ENCODE assay signal across 10 cellular contexts in genomic region chr7:129781856-129782256, GRCh38.
A peak's percentile ranks its signal among the peaks of the same experiment; 100 is the strongest.
DNase-seq lines count a peak whose midpoint lies in the region; ATAC-seq and TF ChIP-seq lines count a peak whose summit lies in the region.
"Had no signal": no experiment of that assay in that cellular context is flagged by ENCODE, and none has a peak within 500 bp of the region (broad histone marks: within the 10 kb centered on the region; RNA-seq: fewer than 3 reads in every experiment).

No MANE protein-coding gene starts in this region.

- H3K27me3 Mint-ChIP-seq in activated naive CD4-positive, alpha-beta T cell treated with anti-CD3 and anti-CD28 coated beads, Interleukin-2, amount 10 ng/mL, durations not matched to agents 7 days and 5 days, result peaks cover 99% of the 10 kb centered on the region

- H3K9me3 ChIP-seq in iPS-15b (ENCODE audit: control insufficient read depth, insufficient read depth, low read length) (no peaks in the 10 kb centered on the region), thoracic aorta (no peaks in the 10 kb centered on the region), aorta (ENCODE audit: control insufficient read depth, low read length) (no peaks in the 10 kb centered on the region)

- H3K36me3 ChIP-seq in iPS-15b (ENCODE audit: control insufficient read depth, insufficient read depth, low read length) (no peaks in the 10 kb centered on the region), thoracic aorta (no peaks in the 10 kb centered on the region), aorta (ENCODE audit: control insufficient read depth in 1 of 2, insufficient read depth in 2 of 2, low read length in 1 of 2) (no peaks in the 10 kb centered on the region)

- peak; percentile 36 for DNase-seq in activated naive CD4-positive, alpha-beta T cell treated with anti-CD3 and anti-CD28 coated beads, Interleukin-2, amount 10 ng/mL, durations not matched to agents 7 days and 5 days
- no peak for DNase-seq in activated naive CD4-positive, alpha-beta T cell (lab: John Stamatoyannopoulos, UW)
- DNase-seq in NCI-H774 (lab: John Stamatoyannopoulos, UW) (peak; percentile 55), thoracic aorta (ENCODE audit: low spot score) (no peak), UCSD-AML1 (lab: John Stamatoyannopoulos, UW; ENCODE audit: unreplicated experiment) (no peak), aorta (no peak)
- DNase-seq: NCI-H446 treated with DMSO at 0.1 percent for 48 hours had no signal

- H3K4me3 Mint-ChIP-seq in activated naive CD4-positive, alpha-beta T cell treated with anti-CD3 and anti-CD28 coated beads, Interleukin-2, amount 10 ng/mL, durations not matched to agents 7 days and 5 days, result peak overlapping the region; percentile 71

- WGBS in aorta, 2 donors, result 3% methylated on average over 40 to 43 of the region's 43 CpGs

- H3K4me1 ChIP-seq in iPS-15b (ENCODE audit: control insufficient read depth, insufficient read depth, low read length), result peaks cover 21% of the 10 kb centered on the region
- peaks cover 33 to 64% of the 10 kb centered on the region in 2 donors for H3K4me1 ChIP-seq in thoracic aorta (ENCODE audit: control insufficient read depth in 1 of 2, low read depth in 2 of 2)
- no peaks in the 10 kb centered on the region for H3K4me1 ChIP-seq in aorta (ENCODE audit: control insufficient read depth in 1 of 2, insufficient read depth in 2 of 2, low read length in 2 of 2)

- H3K9me3 Mint-ChIP-seq in activated naive CD4-positive, alpha-beta T cell treated with anti-CD3 and anti-CD28 coated beads, Interleukin-2, amount 10 ng/mL, durations not matched to agents 7 days and 5 days, result no peaks in the 10 kb centered on the region

- peaks cover 3% of the 10 kb centered on the region for H3K36me3 Mint-ChIP-seq in activated naive CD4-positive, alpha-beta T cell treated with anti-CD3 and anti-CD28 coated beads, Interleukin-2, amount 10 ng/mL, durations not matched to agents 7 days and 5 days

- H3K4me1 Mint-ChIP-seq in activated naive CD4-positive, alpha-beta T cell treated with anti-CD3 and anti-CD28 coated beads, Interleukin-2, amount 10 ng/mL, durations not matched to agents 7 days and 5 days, result peaks cover 43% of the 10 kb centered on the region

- no peak for ATAC-seq in thoracic aorta (ENCODE audit: insufficient number of reproducible peaks, low FRiP score, low read depth)
- no peak for ATAC-seq in GM19395 (IDR thresholded peaks at IDR 0.05; ENCODE audit: unreplicated experiment)
- ATAC-seq in aorta (ENCODE audit: low FRiP score), result no peak
- ATAC-seq: left colon had no signal

- H3K4me3 ChIP-seq in iPS-15b (ENCODE audit: low read depth, low read length), result peak overlapping the region; percentile 75
- H3K4me3 ChIP-seq in thoracic aorta, result peak overlapping the region; percentile 70
- H3K4me3 ChIP-seq in aorta (ENCODE audit: low read length in 2 of 2), result no peak overlapping the region

- H3K27ac ChIP-seq in thoracic aorta (no peak overlapping the region), aorta (ENCODE audit: low read depth in 1 of 2, low read length in 2 of 2) (no peak overlapping the region)

- H3K27ac Mint-ChIP-seq in activated naive CD4-positive, alpha-beta T cell treated with anti-CD3 and anti-CD28 coated beads, Interleukin-2, amount 10 ng/mL, durations not matched to agents 7 days and 5 days, result no peak overlapping the region

- intact Hi-C loops in aorta (cut with DNase I), result no loop called here

- TF ChIP-seq CTCF in thoracic aorta (IDR thresholded peaks at IDR 0.05), result no peak

- H3K27me3 ChIP-seq in iPS-15b (ENCODE audit: control insufficient read depth, insufficient read depth, low read length) (peaks cover 77% of the 10 kb centered on the region), thoracic aorta (replicated peaks; ENCODE audit: insufficient read depth) (peaks cover 61% of the 10 kb centered on the region), aorta (ENCODE audit: control insufficient read depth in 1 of 2, insufficient read depth in 2 of 2, low read length in 1 of 2) (no peaks in the 10 kb centered on the region)

- H3K9ac ChIP-seq in iPS-15b (ENCODE audit: low read depth, low read length), result no peak overlapping the region

- CTCF ChIA-PET in activated naive CD4-positive, alpha-beta T cell treated with anti-CD3 and anti-CD28 coated beads, Interleukin-2, amount 10 ng/mL, durations not matched to agents 7 days and 5 days (lab: Charles Lee), result interaction anchor here (0.9 to 1.7 kb wide), 2 partner anchors 48 to 169 kb away, joined by 3 to 6 read pairs; no protein-coding TSS in a partner anchor

Comparison
In these comparisons a context has a peak if more than half of its experiments do, and no peak if none do; other contexts are left out.
1. DNase-seq: peak in activated naive CD4-positive, alpha-beta T cell treated with anti-CD3 and anti-CD28 coated beads, Interleukin-2, amount 10 ng/mL, durations not matched to agents 7 days and 5 days (single experiment) and NCI-H774 (single experiment); none in activated naive CD4-positive, alpha-beta T cell (0 of 4), thoracic aorta (single experiment), UCSD-AML1 (single experiment) and aorta (0 of 2).
2. H3K4me3 ChIP-seq: peak in iPS-15b (single experiment) and thoracic aorta (single experiment); none in aorta (0 of 2).